Comparison of ENCODE assay signal across 1 cellular context in the genomic region with DNA sequence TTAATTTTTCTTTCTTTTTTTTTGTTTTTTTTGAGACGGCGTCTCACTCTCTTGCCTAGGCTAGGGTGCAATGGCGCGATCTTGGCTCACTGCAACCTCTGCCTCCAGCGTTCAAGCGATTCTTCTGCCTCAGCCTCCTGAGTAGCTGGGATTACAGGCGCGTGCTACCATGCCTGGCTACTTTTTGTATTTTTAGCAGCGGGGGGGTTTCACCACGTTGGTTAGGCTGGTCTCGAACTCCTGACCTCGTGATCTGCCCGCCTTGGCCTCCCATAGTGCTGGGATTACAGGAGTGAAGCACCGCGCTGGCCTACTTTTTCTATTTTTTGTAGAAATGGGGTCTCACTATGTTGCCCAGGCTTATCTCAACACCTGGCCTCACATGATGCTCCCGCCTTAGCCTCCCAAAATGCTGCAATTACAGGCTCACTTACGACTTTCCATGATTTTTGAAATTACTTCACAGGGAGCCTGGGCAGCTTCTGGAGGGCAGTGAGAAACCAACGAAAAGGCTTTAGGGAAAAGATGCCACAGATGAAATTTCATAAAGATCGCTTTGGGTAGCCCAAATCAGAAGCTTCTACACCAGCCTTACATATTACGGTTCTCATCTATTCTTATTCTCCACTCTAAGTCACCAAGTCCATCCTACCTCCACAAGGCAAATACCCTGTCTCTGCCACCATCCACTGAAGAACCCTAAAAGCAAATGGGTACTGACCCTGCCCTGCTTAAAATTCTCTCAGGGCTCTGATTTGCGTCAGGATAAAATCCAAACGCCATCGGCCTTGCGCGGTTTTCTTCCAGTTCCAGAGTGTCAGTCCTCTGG.
TF ChIP-seq lines count a peak whose summit lies in the region.

No MANE protein-coding gene starts in this region.

TF ChIP-seq in SK-N-SH treated with all-trans-retinoic acid at 6 μM for 48 hours, 23 proteins besides CTCF, POLR2A, EP300 and RAD21 (continued from another document):
- TF ChIP-seq PATZ1 (CRISPR knock-in tag; IDR thresholded peaks at IDR 0.05; ENCODE audit: borderline replicate concordance) (no peak), CSRNP3 (CRISPR knock-in tag; IDR thresholded peaks at IDR 0.05) (no peak), POU6F1 (CRISPR knock-in tag; IDR thresholded peaks at IDR 0.05; ENCODE audit: borderline replicate concordance, low read depth) (no peak), GLIS3 (CRISPR knock-in tag; IDR thresholded peaks at IDR 0.05) (no peak)
